ENCODE assay signal across 38 cellular contexts in genomic region chr1:20242890-20243479, GRCh38. TPM values are rescaled to one million over a fixed set of nuclear protein-coding genes. Genes with fewer than 3 reads are reported as not detected.
"Had no signal": no experiment of that assay in that cellular context is flagged by ENCODE, and none has a peak within 500 bp of the region (broad histone marks: within the 10 kb centered on the region; RNA-seq: fewer than 3 reads in every experiment).

No MANE protein-coding gene starts in this region.

- DNase-seq: activated CD4-positive, alpha-beta memory T cell treated with anti-CD3 and anti-CD28 coated beads for 36 hours; activated CD4-positive, alpha-beta T cell treated with anti-CD3 and anti-CD28 coated beads, Interleukin-2, amount 10 ng/mL, durations not matched to agents 24 days and 14 days; activated CD4-positive, CD25-positive, alpha-beta regulatory T cell treated with anti-CD3 and anti-CD28 coated beads, Interleukin-2, amount 50 U/mL, for 72 hours; activated CD8-positive, alpha-beta memory T cell treated with anti-CD3 and anti-CD28 coated beads, Interleukin-2, amount 50 U/mL, for 4 hours; activated effector memory CD4-positive, alpha-beta T cell treated with anti-CD3 and anti-CD28 coated beads, Interleukin-2, amount 50 U/mL, for 16 hours; activated naive CD4-positive, alpha-beta T cell treated with anti-CD3 and anti-CD28 coated beads for 36 hours; activated naive CD8-positive, alpha-beta T cell treated with anti-CD3 and anti-CD28 coated beads for 36 hours; activated T-cell treated with anti-CD3 and anti-CD28 coated beads, Interleukin-2, amount 50 U/mL, for 1 hour; adrenal gland; aorta; body of pancreas; dorsolateral prefrontal cortex; effector memory CD4-positive, alpha-beta T cell; erythroblast; head of caudate nucleus; hippocampal formation; immature natural killer cell; kidney; left colon; naive B cell; nephron progenitor cell; ovary; sigmoid colon; small intestine; stimulated activated CD4-positive, alpha-beta T cell treated with anti-CD3 and anti-CD28 coated beads, Interleukin-4, amount 100 ng/mL, for 24 hours; stomach; T-helper 2 cell; tibial artery had no signal

- H3K27me3 ChIP-seq: body of pancreas, ovary had no signal

- H3K36me3 ChIP-seq: adrenal gland, gastroesophageal sphincter, ovary, prostate gland, sigmoid colon, stomach, tibial artery had no signal

- H3K4me1 ChIP-seq: adrenal gland, body of pancreas, gastroesophageal sphincter, prostate gland, sigmoid colon, stomach, tibial artery had no signal

- H3K4me3 Mint-ChIP-seq: activated CD4-positive, alpha-beta memory T cell treated with anti-CD3 and anti-CD28 coated beads for 36 hours; activated CD4-positive, alpha-beta T cell treated with anti-CD3 and anti-CD28 coated beads, Interleukin-2, amount 10 ng/mL, durations not matched to agents 24 days and 14 days; activated naive CD4-positive, alpha-beta T cell treated with anti-CD3 and anti-CD28 coated beads for 36 hours; activated naive CD8-positive, alpha-beta T cell treated with anti-CD3 and anti-CD28 coated beads for 36 hours; activated T-helper 1 cell treated with anti-CD3 and anti-CD28 coated beads, Interleukin-12 subunit alpha, Interleukin-12 subunit beta, Interleukin-2, Interleukin-4 antibody, amounts not matched to agents 30 ng/mL and 10 ng/mL and 1 ng/mL, durations not matched to agents 14 hours and 24 hours and 36 hours; immature natural killer cell; mesothelial cell of epicardium; naive B cell; nephron progenitor cell; stimulated activated effector memory CD8-positive, alpha-beta T cell treated with anti-CD3 and anti-CD28 coated beads, Interleukin-12 subunit alpha, Interleukin-12 subunit beta, amount 100 ng/mL, for 72 hours had no signal

- H3K27ac Mint-ChIP-seq: activated CD4-positive, alpha-beta memory T cell treated with anti-CD3 and anti-CD28 coated beads for 36 hours; activated CD4-positive, alpha-beta T cell treated with anti-CD3 and anti-CD28 coated beads, Interleukin-2, amount 10 ng/mL, durations not matched to agents 24 days and 14 days; activated naive CD4-positive, alpha-beta T cell treated with anti-CD3 and anti-CD28 coated beads for 36 hours; activated naive CD8-positive, alpha-beta T cell treated with anti-CD3 and anti-CD28 coated beads for 36 hours; activated T-helper 1 cell treated with anti-CD3 and anti-CD28 coated beads, Interleukin-12 subunit alpha, Interleukin-12 subunit beta, Interleukin-2, Interleukin-4 antibody, amounts not matched to agents 30 ng/mL and 10 ng/mL and 1 ng/mL, durations not matched to agents 14 hours and 24 hours and 36 hours; immature natural killer cell; mesothelial cell of epicardium; naive B cell; nephron progenitor cell; stimulated activated effector memory CD8-positive, alpha-beta T cell treated with anti-CD3 and anti-CD28 coated beads, Interleukin-12 subunit alpha, Interleukin-12 subunit beta, amount 100 ng/mL, for 72 hours had no signal

- H3K9me3 Mint-ChIP-seq: activated CD4-positive, alpha-beta memory T cell treated with anti-CD3 and anti-CD28 coated beads for 36 hours; activated CD4-positive, alpha-beta T cell treated with anti-CD3 and anti-CD28 coated beads, Interleukin-2, amount 10 ng/mL, durations not matched to agents 24 days and 14 days; activated naive CD4-positive, alpha-beta T cell treated with anti-CD3 and anti-CD28 coated beads for 36 hours; activated naive CD8-positive, alpha-beta T cell treated with anti-CD3 and anti-CD28 coated beads for 36 hours; activated T-helper 1 cell treated with anti-CD3 and anti-CD28 coated beads, Interleukin-12 subunit alpha, Interleukin-12 subunit beta, Interleukin-2, Interleukin-4 antibody, amounts not matched to agents 30 ng/mL and 10 ng/mL and 1 ng/mL, durations not matched to agents 14 hours and 24 hours and 36 hours; immature natural killer cell; mesothelial cell of epicardium; nephron progenitor cell; stimulated activated effector memory CD8-positive, alpha-beta T cell treated with anti-CD3 and anti-CD28 coated beads, Interleukin-12 subunit alpha, Interleukin-12 subunit beta, amount 100 ng/mL, for 72 hours had no signal

- H3K4me1 Mint-ChIP-seq: immature natural killer cell; mesothelial cell of epicardium; stimulated activated effector memory CD8-positive, alpha-beta T cell treated with anti-CD3 and anti-CD28 coated beads, Interleukin-12 subunit alpha, Interleukin-12 subunit beta, amount 100 ng/mL, for 72 hours had no signal

- H3K9me3 ChIP-seq: adrenal gland, body of pancreas, gastroesophageal sphincter, ovary, prostate gland, sigmoid colon, tibial artery had no signal

- H3K36me3 Mint-ChIP-seq: activated CD4-positive, alpha-beta memory T cell treated with anti-CD3 and anti-CD28 coated beads for 36 hours; immature natural killer cell; mesothelial cell of epicardium; naive B cell; stimulated activated effector memory CD8-positive, alpha-beta T cell treated with anti-CD3 and anti-CD28 coated beads, Interleukin-12 subunit alpha, Interleukin-12 subunit beta, amount 100 ng/mL, for 72 hours had no signal

- H3K27ac ChIP-seq: adrenal gland, body of pancreas, coronary artery, dorsolateral prefrontal cortex, gastroesophageal sphincter, ovary, prostate gland, sigmoid colon, stomach, tibial artery had no signal

- H3K4me3 ChIP-seq: adrenal gland, body of pancreas, coronary artery, dorsolateral prefrontal cortex, gastroesophageal sphincter, ovary, prostate gland, sigmoid colon, stomach, tibial artery had no signal

RNA-seq across cellular contexts. Expression of gene VWA5B1, which starts 47.7 kb away (rescaled TPM):
- total RNA-seq: activated CD4-positive, alpha-beta memory T cell treated with anti-CD3 and anti-CD28 coated beads for 36 hours; activated CD4-positive, alpha-beta T cell treated with anti-CD3 and anti-CD28 coated beads, Interleukin-2, amount 10 ng/mL, durations not matched to agents 24 days and 14 days; activated CD8-positive, alpha-beta memory T cell treated with anti-CD3 and anti-CD28 coated beads for 36 hours; activated naive CD4-positive, alpha-beta T cell treated with anti-CD3 and anti-CD28 coated beads for 36 hours; aorta; body of pancreas; liver; stomach had no signal
- polyA plus RNA-seq: aorta, immature natural killer cell, liver, ovary, stomach had no signal

RNA-seq across cellular contexts. Expression of gene PLA2G2C, which starts 56.7 kb away (rescaled TPM):
- total RNA-seq: activated naive CD8-positive, alpha-beta T cell treated with anti-CD3 and anti-CD28 coated beads for 36 hours; body of pancreas; cerebellum; liver; ovary; urinary bladder had no signal
- polyA plus RNA-seq: aorta, immature natural killer cell, liver, urinary bladder had no signal
